ENCODE assay signal across 8 cellular contexts in genomic region chr12:92608418-92609091, GRCh38.
A peak's percentile ranks its signal among the peaks of the same experiment; 100 is the strongest.
DNase-seq lines count a peak whose midpoint lies in the region; ATAC-seq and TF ChIP-seq lines count a peak whose summit lies in the region.

No MANE protein-coding gene starts in this region.

- no peak overlapping the region for H3K9ac ChIP-seq in MM.1S (ENCODE audit: low read length)

- no peaks in the 10 kb centered on the region for H3K79me2 ChIP-seq in MM.1S (ENCODE audit: low read length)

- H3K4me2 ChIP-seq in MM.1S (ENCODE audit: low read depth, low read length), result no peak overlapping the region

- no peaks in the 10 kb centered on the region for H3K4me1 ChIP-seq in MM.1S (ENCODE audit: low read length)

- DNase-seq in DMS 273 (lab: John Stamatoyannopoulos, UW; ENCODE audit: unreplicated experiment) (peak; percentile 54), DMS 273 treated with DMSO at 0.1 percent for 48 hours (lab: John Stamatoyannopoulos, UW) (no peak), MM.1S (peak; percentile 19), WTC11 (ENCODE audit: low spot score) (no peak), iPS-NIHi11 (ENCODE audit: low spot score) (peak; percentile 31), type B pancreatic cell (ENCODE audit: extremely low spot score, unreplicated experiment) (no peak), GM19240 (ENCODE audit: insufficient read length, low spot score) (no peak)

- POLR2A ChIA-PET in WTC11 (lab: Charles Lee), result no interaction called here

- no peak overlapping the region for H3K27ac Mint-ChIP-seq in WTC11
- H3K27ac Mint-ChIP-seq in type B pancreatic cell, result no peak overlapping the region

- no peaks in the 10 kb centered on the region for H3K9me2 ChIP-seq in MM.1S (replicated peaks; ENCODE audit: insufficient read depth, low read length)

- H3K27ac ChIP-seq in MM.1S (ENCODE audit: low read length), result no peak overlapping the region

- ATAC-seq in WTC11, result peak; percentile 71
- ATAC-seq in HG03025 (IDR thresholded peaks at IDR 0.05; ENCODE audit: low FRiP score, unreplicated experiment), result no peak

- CTCF ChIA-PET in WTC11 (lab: Charles Lee), result interaction anchor here (0.6 to 3.2 kb wide), 11 partner anchors 16 to 1227 kb away, joined by 3 to 12 read pairs (median 3); no protein-coding TSS in a partner anchor

- H3K27me3 Mint-ChIP-seq in WTC11 (ENCODE audit: low read depth) (no peaks in the 10 kb centered on the region), type B pancreatic cell (no peaks in the 10 kb centered on the region)

- H4K20me1 ChIP-seq in MM.1S (ENCODE audit: insufficient read depth, low read length), result no peaks in the 10 kb centered on the region

- H3K4me3 Mint-ChIP-seq in WTC11 (no peak overlapping the region), type B pancreatic cell (no peak overlapping the region)

- peaks cover 6% of the 10 kb centered on the region for H3K36me3 Mint-ChIP-seq in WTC11
- H3K36me3 Mint-ChIP-seq in type B pancreatic cell, result no peaks in the 10 kb centered on the region

- H3K4me1 Mint-ChIP-seq in WTC11 (peaks cover 26% of the 10 kb centered on the region), type B pancreatic cell (ENCODE audit: unreplicated experiment) (peaks cover 11% of the 10 kb centered on the region)

- peaks cover 6% of the 10 kb centered on the region for H3K9me3 Mint-ChIP-seq in WTC11
- H3K9me3 Mint-ChIP-seq in type B pancreatic cell, result no peaks in the 10 kb centered on the region

- no peaks in the 10 kb centered on the region for H3K27me3 ChIP-seq in MM.1S (replicated peaks; ENCODE audit: insufficient read depth, low read length)

- no peak overlapping the region for H2AFZ ChIP-seq in MM.1S (ENCODE audit: low read length)

- H3K36me3 ChIP-seq in MM.1S (replicated peaks; ENCODE audit: insufficient read depth, low read length), result no peaks in the 10 kb centered on the region

- no peak overlapping the region for H3K4me3 ChIP-seq in MM.1S (ENCODE audit: low read length)

- TF ChIP-seq CTCF in MM.1S (IDR thresholded peaks at IDR 0.05; ENCODE audit: low read length) (peak; percentile 37), WTC11 (IDR thresholded peaks at IDR 0.05) (no peak), type B pancreatic cell (conservative IDR thresholded peaks at IDR 0.05) (peak; percentile 70)

- no peaks in the 10 kb centered on the region for H3F3A ChIP-seq in MM.1S (ENCODE audit: insufficient read depth, low read length)

- no peaks in the 10 kb centered on the region for H3K9me3 ChIP-seq in MM.1S (replicated peaks; ENCODE audit: insufficient read depth, low read length)

TF ChIP-seq in WTC11, 78 proteins besides CTCF, POLR2A, EP300 and RAD21:
- TF ChIP-seq ETV6 (CRISPR knock-in tag; IDR thresholded peaks at IDR 0.05), result no peak
- TF ChIP-seq, protein P1, sequence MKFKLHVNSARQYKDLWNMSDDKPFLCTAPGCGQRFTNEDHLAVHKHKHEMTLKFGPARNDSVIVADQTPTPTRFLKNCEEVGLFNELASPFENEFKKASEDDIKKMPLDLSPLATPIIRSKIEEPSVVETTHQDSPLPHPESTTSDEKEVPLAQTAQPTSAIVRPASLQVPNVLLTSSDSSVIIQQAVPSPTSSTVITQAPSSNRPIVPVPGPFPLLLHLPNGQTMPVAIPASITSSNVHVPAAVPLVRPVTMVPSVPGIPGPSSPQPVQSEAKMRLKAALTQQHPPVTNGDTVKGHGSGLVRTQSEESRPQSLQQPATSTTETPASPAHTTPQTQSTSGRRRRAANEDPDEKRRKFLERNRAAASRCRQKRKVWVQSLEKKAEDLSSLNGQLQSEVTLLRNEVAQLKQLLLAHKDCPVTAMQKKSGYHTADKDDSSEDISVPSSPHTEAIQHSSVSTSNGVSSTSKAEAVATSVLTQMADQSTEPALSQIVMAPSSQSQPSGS (CRISPR knock-in tag; IDR thresholded peaks at IDR 0.05; ENCODE audit: borderline replicate concordance, low read depth), result no peak
- TF ChIP-seq, protein P2, sequence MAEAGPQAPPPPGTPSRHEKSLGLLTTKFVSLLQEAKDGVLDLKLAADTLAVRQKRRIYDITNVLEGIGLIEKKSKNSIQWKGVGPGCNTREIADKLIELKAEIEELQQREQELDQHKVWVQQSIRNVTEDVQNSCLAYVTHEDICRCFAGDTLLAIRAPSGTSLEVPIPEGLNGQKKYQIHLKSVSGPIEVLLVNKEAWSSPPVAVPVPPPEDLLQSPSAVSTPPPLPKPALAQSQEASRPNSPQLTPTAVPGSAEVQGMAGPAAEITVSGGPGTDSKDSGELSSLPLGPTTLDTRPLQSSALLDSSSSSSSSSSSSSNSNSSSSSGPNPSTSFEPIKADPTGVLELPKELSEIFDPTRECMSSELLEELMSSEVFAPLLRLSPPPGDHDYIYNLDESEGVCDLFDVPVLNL (CRISPR knock-in tag; IDR thresholded peaks at IDR 0.05; ENCODE audit: borderline replicate concordance, low read depth), result no peak
- TF ChIP-seq TCF7 (CRISPR knock-in tag; IDR thresholded peaks at IDR 0.05; ENCODE audit: low read depth), result no peak
- TF ChIP-seq ZNF423 (CRISPR knock-in tag; IDR thresholded peaks at IDR 0.05), result no peak
- TF ChIP-seq, protein P3, sequence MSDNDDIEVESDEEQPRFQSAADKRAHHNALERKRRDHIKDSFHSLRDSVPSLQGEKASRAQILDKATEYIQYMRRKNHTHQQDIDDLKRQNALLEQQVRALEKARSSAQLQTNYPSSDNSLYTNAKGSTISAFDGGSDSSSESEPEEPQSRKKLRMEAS (CRISPR knock-in tag; IDR thresholded peaks at IDR 0.05), result no peak
- TF ChIP-seq ZMAT4 (CRISPR knock-in tag; IDR thresholded peaks at IDR 0.05), result no peak
- TF ChIP-seq CREM (CRISPR knock-in tag; IDR thresholded peaks at IDR 0.05), result no peak
- no peak for TF ChIP-seq ARID4B (CRISPR knock-in tag; IDR thresholded peaks at IDR 0.05; ENCODE audit: borderline replicate concordance)
- no peak for TF ChIP-seq SOX15 (CRISPR knock-in tag; IDR thresholded peaks at IDR 0.05)
- TF ChIP-seq ZNF232 (CRISPR knock-in tag; IDR thresholded peaks at IDR 0.05), result no peak
- TF ChIP-seq GTF2I (CRISPR knock-in tag; conservative IDR thresholded peaks at IDR 0.05), result no peak
- TF ChIP-seq CREB1 (CRISPR knock-in tag; IDR thresholded peaks at IDR 0.05), result no peak
- no peak for TF ChIP-seq PREB (CRISPR knock-in tag; IDR thresholded peaks at IDR 0.05; ENCODE audit: borderline replicate concordance)
- TF ChIP-seq TP53 (CRISPR knock-in tag; IDR thresholded peaks at IDR 0.05), result no peak
- no peak for TF ChIP-seq GRHL2 (CRISPR knock-in tag; IDR thresholded peaks at IDR 0.05; ENCODE audit: insufficient replicate concordance, severe bottlenecking)
- no peak for TF ChIP-seq NR3C1 (CRISPR knock-in tag; conservative IDR thresholded peaks at IDR 0.05; ENCODE audit: low read depth)
- no peak for TF ChIP-seq SMAD4 (CRISPR knock-in tag; IDR thresholded peaks at IDR 0.05)

Comparison
In these comparisons a context has a peak if more than half of its experiments do, and no peak if none do; other contexts are left out.
1. DNase-seq: peak in DMS 273 (single experiment), MM.1S (single experiment) and iPS-NIHi11 (single experiment); none in DMS 273 treated with DMSO at 0.1 percent for 48 hours (single experiment), WTC11 (single experiment), type B pancreatic cell (single experiment) and GM19240 (single experiment).